Comparison of ENCODE assay signal across 8 cellular contexts in the genomic region with DNA sequence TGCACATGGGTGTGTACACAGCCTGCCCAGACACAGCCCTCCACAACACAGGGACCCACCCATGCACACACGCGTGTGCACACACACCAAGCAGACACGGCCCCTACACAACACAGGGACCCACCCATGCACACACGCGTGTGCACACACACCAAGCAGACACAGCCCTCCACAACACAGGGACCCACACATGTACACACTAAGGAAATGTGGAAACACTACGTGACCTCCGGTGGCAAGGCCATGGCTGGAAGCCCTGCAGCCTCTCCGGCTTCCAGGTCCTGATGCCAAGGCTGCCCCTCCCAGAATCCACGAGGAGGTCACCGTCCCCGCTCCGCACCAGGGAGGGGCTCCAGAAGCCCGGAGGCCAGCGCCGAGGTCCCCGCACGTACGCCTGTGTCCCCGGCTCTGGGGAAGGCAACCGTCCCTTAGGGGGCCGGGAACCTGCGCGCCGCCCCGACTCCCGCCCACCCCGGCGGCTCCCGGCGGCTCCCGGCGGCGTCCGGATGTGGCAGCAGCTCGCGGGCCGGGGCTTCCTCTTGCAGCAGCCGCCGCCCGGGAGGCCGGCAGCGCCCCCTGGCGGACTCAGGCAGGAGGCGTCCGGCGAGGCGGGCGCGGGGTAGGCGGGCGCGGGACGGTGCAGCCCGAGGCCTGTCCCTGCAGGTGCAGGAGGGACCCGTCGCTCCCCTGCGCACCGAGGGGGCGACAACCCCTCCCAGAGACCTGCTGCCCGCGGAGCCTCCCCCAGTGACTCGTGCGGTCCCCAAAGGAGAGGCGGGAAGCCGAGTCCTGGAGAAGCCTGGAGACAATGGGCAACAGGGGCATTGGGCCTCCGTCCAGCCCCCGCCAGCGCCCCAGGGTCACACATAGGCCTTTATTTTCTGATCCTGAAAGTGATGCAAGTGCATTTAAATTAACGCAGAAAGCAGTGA. TPM values are rescaled to one million over a fixed set of nuclear protein-coding genes. Genes with fewer than 3 reads are reported as not detected.
A peak's percentile ranks its signal among the peaks of the same experiment; 100 is the strongest.
DNase-seq lines count a peak whose midpoint lies in the region; ATAC-seq, FAIRE-seq and TF ChIP-seq lines count a peak whose summit lies in the region.

No MANE protein-coding gene starts in this region.

- intact Hi-C loops in A673 (cut with micrococcal nuclease; ENCODE audit: unreplicated experiment) (loop anchor here (2.0 kb wide), 3 partner anchors 119 to 451 kb away; no protein-coding TSS in a partner anchor), kidney (cut with DNase I) (no loop called here)

- ATAC-seq in HG02981 (IDR thresholded peaks at IDR 0.05; ENCODE audit: unreplicated experiment), result peak; percentile 95
- peak; percentile 83 for ATAC-seq in WTC11

- CTCF ChIA-PET in A673 (lab: Charles Lee), result interaction anchor here (0.6 to 1.0 kb wide), 3 partner anchors 9 to 451 kb away, joined by 3 read pairs; no protein-coding TSS in a partner anchor
- CTCF ChIA-PET in WTC11 (lab: Charles Lee), result interaction anchor here (0.6 to 1.6 kb wide), 20 partner anchors 9 to 451 kb away, joined by 3 to 8 read pairs (median 4); no protein-coding TSS in a partner anchor

- DNase-seq in A673 (ENCODE audit: low spot score) (peak; percentile 88), GM18507 (ENCODE audit: extremely low spot score, insufficient read length, low read depth) (peak; percentile 86), NCI-H2107 (lab: John Stamatoyannopoulos, UW) (peak; percentile 29), WTC11 (ENCODE audit: low spot score) (peak; percentile 88), cardiac fibroblast (ENCODE audit: low read depth in 2 of 2) (peak; percentile 62 to 80), kidney (peak; percentile 93)
- peak; percentile 90 for DNase-seq in stimulated activated CD4-positive, alpha-beta T cell treated with anti-CD3 and anti-CD28 coated beads, Interleukin-15, amount 100 ng/mL, for 24 hours

- POLR2A ChIA-PET in A673 (lab: Charles Lee; ENCODE audit: low non-redundant PET) (no interaction called here), WTC11 (lab: Charles Lee) (interaction anchor here (0.6 kb wide), 2 partner anchors 31 to 33 kb away, joined by 3 to 4 read pairs; no protein-coding TSS in a partner anchor)

- FAIRE-seq in GM18507 (lab: Jason Lieb, UNC), result no peak
- no peak for FAIRE-seq in kidney (lab: Jason Lieb, UNC)

- H3K4me3 ChIP-seq in A673 (ENCODE audit: low read depth, low read length, poor library complexity, severe bottlenecking) (peak overlapping the region; percentile 57), cardiac fibroblast (replicated peaks in 1 of 2; ENCODE audit: low read depth in 2 of 2, low read length in 2 of 2) (peak overlapping the region; percentile 71), kidney (ENCODE audit: low read length in 2 of 2) (peak overlapping the region; percentile 67 to 79)

- H3K36me3 Mint-ChIP-seq in WTC11, result peaks cover 20% of the 10 kb centered on the region

- H3K27ac Mint-ChIP-seq in WTC11, result peak overlapping the region; percentile 96

- peak overlapping the region; percentile 32 to 59 for H3K9ac ChIP-seq in kidney (ENCODE audit: low read length in 2 of 2)

- H3K36me3 ChIP-seq in A673 (ENCODE audit: insufficient read depth, low read length, poor library complexity, severe bottlenecking), result no peaks in the 10 kb centered on the region
- H3K36me3 ChIP-seq in kidney (ENCODE audit: control insufficient read depth in 1 of 2, insufficient read depth in 2 of 2, low read length in 2 of 2), result no peaks in the 10 kb centered on the region

- H3K27ac ChIP-seq in A673 (ENCODE audit: low read depth, low read length, poor library complexity, severe bottlenecking) (peak overlapping the region; percentile 60), kidney (ENCODE audit: low read depth in 2 of 2, low read length in 2 of 2) (no peak overlapping the region)

- H3K27me3 Mint-ChIP-seq in WTC11 (ENCODE audit: low read depth), result no peaks in the 10 kb centered on the region

- H3K9me3 ChIP-seq in A673 (ENCODE audit: low read depth, low read length, poor library complexity, severe bottlenecking) (no peaks in the 10 kb centered on the region), kidney (ENCODE audit: control insufficient read depth in 1 of 2, low read length in 2 of 2) (no peaks in the 10 kb centered on the region)

- peaks cover 10% of the 10 kb centered on the region for H3K9me3 Mint-ChIP-seq in WTC11

- peaks cover 25% of the 10 kb centered on the region for H3K4me1 Mint-ChIP-seq in WTC11

- no TSS peak for BruUV-seq in A673 (replicated peaks; lab: Mats Ljungman, UMichigan)

- H3K4me1 ChIP-seq in A673 (ENCODE audit: insufficient read depth, low read length, poor library complexity, severe bottlenecking) (peaks cover under 1% of the 10 kb centered on the region), kidney (ENCODE audit: control insufficient read depth in 1 of 2, insufficient read depth in 1 of 2, low read depth in 1 of 2, low read length in 2 of 2) (peaks cover 0 to 5% of the 10 kb centered on the region in 2 donors)

- TF ChIP-seq CTCF in A673 (conservative IDR thresholded peaks at IDR 0.05; ENCODE audit: low read depth, low read length), result peak; percentile 59
- peak; percentile 98 for TF ChIP-seq CTCF in WTC11 (IDR thresholded peaks at IDR 0.05)
- peak; percentile 29 for TF ChIP-seq CTCF in cardiac fibroblast (IDR thresholded peaks at IDR 0.05; ENCODE audit: low read depth, low read length)
- TF ChIP-seq CTCF in kidney (IDR thresholded peaks at IDR 0.05; ENCODE audit: borderline replicate concordance, extremely low read depth, insufficient read depth), result peak; percentile 83

- H3K27me3 ChIP-seq in A673 (replicated peaks; ENCODE audit: insufficient read depth, low read depth, low read length, poor library complexity), result no peaks in the 10 kb centered on the region

- peak overlapping the region; percentile 80 for H3K4me3 Mint-ChIP-seq in WTC11

TF ChIP-seq in WTC11, 78 proteins besides CTCF, POLR2A, EP300 and RAD21 (continues in another document):
- TF ChIP-seq SP1 (CRISPR knock-in tag; conservative IDR thresholded peaks at IDR 0.05) (peak; percentile 75), KAT7 (CRISPR knock-in tag; IDR thresholded peaks at IDR 0.05; ENCODE audit: borderline replicate concordance) (peak; percentile 79; the same call in 1 of the 2 replicates), TCF7 (CRISPR knock-in tag; IDR thresholded peaks at IDR 0.05; ENCODE audit: low read depth) (no peak), ZNF423 (CRISPR knock-in tag; IDR thresholded peaks at IDR 0.05) (no peak), NR1H2 (CRISPR knock-in tag; IDR thresholded peaks at IDR 0.05) (no peak), HMGXB4 (CRISPR knock-in tag; IDR thresholded peaks at IDR 0.05) (peak; percentile 94), ETV6 (CRISPR knock-in tag; IDR thresholded peaks at IDR 0.05) (peak; percentile 73; the same call in 1 of the 2 replicates), EMX1 (CRISPR knock-in tag; IDR thresholded peaks at IDR 0.05) (no peak), NR2C2 (CRISPR knock-in tag; IDR thresholded peaks at IDR 0.05) (no peak), ZNF232 (CRISPR knock-in tag; IDR thresholded peaks at IDR 0.05) (no peak), ZNF512 (CRISPR knock-in tag; IDR thresholded peaks at IDR 0.05; ENCODE audit: borderline replicate concordance) (0 out of 2 replicates have a peak, but pooled peaks have one; percentile 21), IRF2 (CRISPR knock-in tag; IDR thresholded peaks at IDR 0.05; ENCODE audit: borderline replicate concordance, low read depth) (no peak)
- TF ChIP-seq, protein P1, sequence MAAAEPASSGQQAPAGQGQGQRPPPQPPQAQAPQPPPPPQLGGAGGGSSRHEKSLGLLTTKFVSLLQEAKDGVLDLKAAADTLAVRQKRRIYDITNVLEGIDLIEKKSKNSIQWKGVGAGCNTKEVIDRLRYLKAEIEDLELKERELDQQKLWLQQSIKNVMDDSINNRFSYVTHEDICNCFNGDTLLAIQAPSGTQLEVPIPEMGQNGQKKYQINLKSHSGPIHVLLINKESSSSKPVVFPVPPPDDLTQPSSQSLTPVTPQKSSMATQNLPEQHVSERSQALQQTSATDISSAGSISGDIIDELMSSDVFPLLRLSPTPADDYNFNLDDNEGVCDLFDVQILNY (CRISPR knock-in tag; IDR thresholded peaks at IDR 0.05), result peak; percentile 93; the same call in 1 of the 2 replicates
- TF ChIP-seq, protein P2, sequence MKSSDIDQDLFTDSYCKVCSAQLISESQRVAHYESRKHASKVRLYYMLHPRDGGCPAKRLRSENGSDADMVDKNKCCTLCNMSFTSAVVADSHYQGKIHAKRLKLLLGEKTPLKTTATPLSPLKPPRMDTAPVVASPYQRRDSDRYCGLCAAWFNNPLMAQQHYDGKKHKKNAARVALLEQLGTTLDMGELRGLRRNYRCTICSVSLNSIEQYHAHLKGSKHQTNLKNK (CRISPR knock-in tag; IDR thresholded peaks at IDR 0.05), result no peak

RNA-seq across cellular contexts. Expression of gene GRTP1, which starts 29.9 kb away (rescaled TPM):
- total RNA-seq in A673 (2021) (5.3 and 9.6 TPM in 2 replicates), WTC11 (2021) (59.0 to 62.0 TPM (median 60.0 TPM) in 3 replicates), kidney (9.6 TPM)
- polyA plus RNA-seq in kidney (ENCODE audit: insufficient read depth, low read depth, low replicate concordance), result 18.3 TPM

RNA-seq across cellular contexts. Expression of gene ADPRHL1, which starts 59.5 kb away (rescaled TPM):
- 3.9 and 4.4 TPM in 2 replicates for total RNA-seq in A673 (2021)
- total RNA-seq in WTC11 (2021), result 1.0 to 1.5 TPM (median 1.4 TPM) in 3 replicates
- total RNA-seq in kidney, result 1.5 TPM
- 1.1 TPM for polyA plus RNA-seq in kidney (ENCODE audit: insufficient read depth, low read depth, low replicate concordance)

Comparison
In these comparisons a context has a peak if more than half of its experiments do, and no peak if none do; other contexts are left out.
1. DNase-seq: peak in every context shown above with its lines; median percentile 93 in kidney; 90 in stimulated activated CD4-positive, alpha-beta T cell treated with anti-CD3 and anti-CD28 coated beads, Interleukin-15, amount 100 ng/mL, for 24 hours; 88 in A673; 88 in WTC11; 86 in GM18507; 71 in cardiac fibroblast; 29 in NCI-H2107.
2. CTCF ChIP-seq: peak in every context shown above with its lines; median percentile 98 in WTC11; 83 in kidney; 59 in A673; 29 in cardiac fibroblast.